ENCODE assay signal across 1 cellular context in the genomic region with DNA sequence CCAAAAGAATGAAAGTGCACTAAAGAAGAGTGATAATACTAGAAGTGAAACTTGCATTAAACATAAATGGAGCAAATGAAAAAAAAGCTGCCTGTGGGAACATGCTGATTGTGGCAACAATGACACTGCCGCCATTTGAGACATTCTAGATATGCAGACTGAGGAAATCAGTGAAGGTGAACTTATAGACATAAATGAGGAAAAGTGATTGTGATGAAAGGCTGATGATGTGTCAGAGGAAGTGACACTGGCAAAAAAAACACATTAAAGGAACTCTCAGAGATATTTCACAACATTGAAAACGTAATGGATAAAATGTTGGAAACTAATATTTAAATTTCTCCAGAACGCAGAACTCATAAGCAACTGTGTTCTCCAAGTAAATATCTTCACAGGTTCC.
TF ChIP-seq lines count a peak whose summit lies in the region.

No MANE protein-coding gene starts in this region.

TF ChIP-seq in GM12878, 131 proteins besides CTCF, POLR2A, EP300 and RAD21:
- no peak for TF ChIP-seq SMC3 (IDR thresholded peaks at IDR 0.05; ENCODE audit: borderline replicate concordance, low read length)
- no peak for TF ChIP-seq WRNIP1 (IDR thresholded peaks at IDR 0.05; ENCODE audit: borderline replicate concordance, low read depth, low read length)
- TF ChIP-seq NR2F1 (conservative IDR thresholded peaks at IDR 0.05): no peak
